In the genomic region with DNA sequence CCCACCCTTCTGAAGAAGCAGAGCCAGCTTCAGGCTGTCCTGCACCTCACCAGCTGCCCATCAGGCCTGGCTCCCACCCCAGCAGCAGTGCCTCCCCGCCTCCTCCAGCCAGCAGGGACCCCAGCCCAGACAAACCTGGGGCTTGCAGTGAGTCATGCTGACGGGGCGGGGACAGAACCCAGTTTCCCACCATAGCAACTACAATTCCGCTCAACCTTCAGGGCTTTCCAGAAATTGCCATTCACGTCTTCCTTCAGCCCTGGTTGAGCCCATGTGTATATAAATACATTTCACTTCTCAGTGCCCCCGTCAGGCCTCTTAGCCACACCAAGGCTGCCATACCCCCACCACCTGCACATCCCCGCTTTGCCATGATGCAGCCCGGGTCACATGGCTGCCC, we compare ENCODE assay signal across 2 cellular contexts.
TF ChIP-seq lines count a peak whose summit lies in the region.

No MANE protein-coding gene starts in this region.

TF ChIP-seq in HEK293, 187 proteins besides CTCF, POLR2A, EP300 and RAD21:
- TF ChIP-seq ATF2 (tag by site-specific recombination; IDR thresholded peaks at IDR 0.05; ENCODE audit: low read depth) (no peak), GLI4 (tag by site-specific recombination; IDR thresholded peaks at IDR 0.05) (peak; percentile 48; the same call in 1 of the 2 replicates), ZNF140 (tag by site-specific recombination; IDR thresholded peaks at IDR 0.05) (peak; percentile 98), REPIN1 (tag by site-specific recombination; IDR thresholded peaks at IDR 0.05; ENCODE audit: low read depth) (no peak)

TF ChIP-seq in H1, 55 proteins besides CTCF, POLR2A, EP300 and RAD21 (continued from another document):
- no peak for TF ChIP-seq JUN (IDR thresholded peaks at IDR 0.05; ENCODE audit: low read depth, low read length)
- no peak for TF ChIP-seq TAF7 (optimal IDR thresholded peaks at IDR 0.05; ENCODE audit: borderline replicate concordance, low read depth, low read length)
- no peak for TF ChIP-seq ATF3 (IDR thresholded peaks at IDR 0.05; ENCODE audit: insufficient read depth, low read depth, low read length)
- no peak for TF ChIP-seq CHD7 (IDR thresholded peaks at IDR 0.05; ENCODE audit: insufficient replicate concordance, low read length)
